ENCODE assay signal across 9 cellular contexts in genomic region chr1:44616991-44617702, GRCh38. TPM values are rescaled to one million over a fixed set of nuclear protein-coding genes. Genes with fewer than 3 reads are reported as not detected.
DNase-seq lines count a peak whose midpoint lies in the region; ATAC-seq lines count a peak whose summit lies in the region.
"Had no signal": no experiment of that assay in that cellular context is flagged by ENCODE, and none has a peak within 500 bp of the region (broad histone marks: within the 10 kb centered on the region; RNA-seq: fewer than 3 reads in every experiment).

No MANE protein-coding gene starts in this region.

- H3K27ac ChIP-seq in angular gyrus (ENCODE audit: low read depth, low read length) (peak overlapping the region; percentile 41), right cardiac atrium (ENCODE audit: low read length) (no peak overlapping the region), rectal smooth muscle tissue (ENCODE audit: low read depth, low read length) (peak overlapping the region; percentile 65)

- no peaks in the 10 kb centered on the region for H3K4me1 ChIP-seq in right cardiac atrium (ENCODE audit: control insufficient read depth, insufficient read depth, low read length)
- H3K4me1 ChIP-seq in rectal smooth muscle tissue (ENCODE audit: control insufficient read depth, insufficient read depth, low read length): peaks cover 18% of the 10 kb centered on the region

- H3K4me3 ChIP-seq in right cardiac atrium (ENCODE audit: low read length): peak overlapping the region; percentile 45
- peak overlapping the region; percentile 31 for H3K4me3 ChIP-seq in rectal smooth muscle tissue (ENCODE audit: low read length)

- ATAC-seq in right cardiac atrium (peak; percentile 54 to 68), HG03460 (IDR thresholded peaks at IDR 0.05; ENCODE audit: unreplicated experiment) (no peak), HG03159 (IDR thresholded peaks at IDR 0.05; ENCODE audit: unreplicated experiment) (no peak)

- intact Hi-C loops in right cardiac atrium (cut with DNase I): no loop called here

- peak; percentile 94 for DNase-seq in GM03348 (ENCODE audit: low spot score)
- DNase-seq in right cardiac atrium: peak in 1 of 3 donors; percentile 65
- DNase-seq in G401 (ENCODE audit: low spot score): no peak
- no peak for DNase-seq in SW480 (ENCODE audit: low spot score)
- DNase-seq: NCI-H526 had no signal

- H3K9ac ChIP-seq in rectal smooth muscle tissue (ENCODE audit: low read length): no peak overlapping the region

- no peaks in the 10 kb centered on the region for H3K27me3 ChIP-seq in right cardiac atrium (ENCODE audit: control insufficient read depth, insufficient read depth)
- peaks cover 7% of the 10 kb centered on the region for H3K27me3 ChIP-seq in rectal smooth muscle tissue (ENCODE audit: control insufficient read depth, insufficient read depth, low read length)

- WGBS in right cardiac atrium: 27% methylated on average over 63 of the region's 63 CpGs

- in situ Hi-C loops in G401 (cut with HindIII; ENCODE audit: low sequenced_read_pairs): no loop called here

- H3K36me3 ChIP-seq in rectal smooth muscle tissue (ENCODE audit: control insufficient read depth, insufficient read depth, low read length): no peaks in the 10 kb centered on the region

- H3K9me3 ChIP-seq in right cardiac atrium (ENCODE audit: control insufficient read depth, low read length): no peaks in the 10 kb centered on the region

RNA-seq across cellular contexts. Expression of gene TMEM53, which starts 57.1 kb away (rescaled TPM):
- 10 to 100 TPM; 12.0 to 16.8 (median 13.1) TPM for total RNA-seq in right cardiac atrium
- polyA plus RNA-seq in right cardiac atrium: 13.3 TPM
- 17.7 and 23.1 TPM in 2 replicates for total RNA-seq in G401 (2014; rRNA removed; shearing (Covaris generic))

RNA-seq across cellular contexts. Expression of gene ARMH1, which starts 57.4 kb away (rescaled TPM):
- total RNA-seq in right cardiac atrium: 1 to 10 TPM in 2 of 4 donors, under 1 TPM in 2; 0.39 to 1.2 (median 0.84) TPM
- polyA plus RNA-seq in right cardiac atrium: 0.91 TPM
- total RNA-seq in G401 (2014; rRNA removed; shearing (Covaris generic)): 2.2 TPM in 1 of 2 replicates, not detected in the other

Comparison
In these comparisons a context has a peak if more than half of its experiments do, and no peak if none do; other contexts are left out.
1. ATAC-seq: peak in right cardiac atrium (2 of 2); none in HG03460 (single experiment) and HG03159 (single experiment).